8 cellular contexts compared by ENCODE assay signal in the genomic region with DNA sequence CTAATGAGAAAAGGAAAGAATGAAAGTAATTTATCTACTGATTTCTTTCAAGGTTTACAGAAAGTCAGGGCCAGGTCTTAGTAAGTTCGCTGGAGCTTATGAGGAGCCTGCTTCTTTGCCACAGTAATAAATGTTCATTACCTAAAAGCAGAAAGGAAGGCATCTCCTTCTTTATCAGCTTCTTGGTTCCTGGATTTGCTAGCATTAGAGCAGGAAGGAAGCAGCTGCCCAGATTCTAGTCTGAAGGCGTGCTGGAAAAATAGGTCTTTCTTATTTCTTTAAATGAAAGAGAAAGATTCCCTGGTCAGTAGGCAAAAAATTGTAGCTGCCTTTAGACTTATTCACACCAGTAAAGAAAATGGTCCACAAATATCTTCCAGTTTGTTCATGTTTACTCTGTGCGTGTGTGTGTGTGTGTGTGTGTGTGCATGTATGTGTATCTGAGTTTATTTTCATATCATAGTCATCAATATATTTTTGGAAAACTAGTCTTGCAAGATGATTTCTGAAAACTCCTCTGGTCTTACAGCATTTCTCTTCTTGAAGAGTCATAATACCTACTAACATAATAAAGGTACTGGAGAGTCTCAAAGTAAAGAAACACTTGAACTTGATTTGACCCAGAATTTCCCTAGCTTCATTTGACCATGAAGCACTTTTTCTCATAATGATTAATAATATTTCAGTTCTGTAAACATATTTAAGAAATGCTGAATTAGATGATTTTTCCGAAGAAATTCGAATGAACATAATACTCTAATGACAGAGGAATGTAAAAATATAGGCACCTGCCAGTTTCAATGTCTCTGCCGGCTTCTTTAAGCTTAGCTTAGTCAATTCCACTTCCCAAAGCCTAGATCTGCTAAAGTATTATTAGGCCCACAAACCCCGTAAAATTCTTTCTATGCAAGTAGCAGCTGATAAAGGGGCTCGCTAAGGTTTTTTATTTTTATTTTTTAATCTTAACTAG.
DNase-seq lines count a peak whose midpoint lies in the region; ATAC-seq, FAIRE-seq and TF ChIP-seq lines count a peak whose summit lies in the region.

No MANE protein-coding gene starts in this region.

- H3K36me3 Mint-ChIP-seq in astrocyte (ENCODE audit: low read depth, unreplicated experiment): no peaks in the 10 kb centered on the region

- no peak overlapping the region for H3K27ac Mint-ChIP-seq in astrocyte (ENCODE audit: unreplicated experiment)

- H3K4me1 ChIP-seq in astrocyte (ENCODE audit: insufficient read depth, low read length): peaks cover 50% of the 10 kb centered on the region

- H3K27me3 ChIP-seq in astrocyte (ENCODE audit: insufficient read depth, low read length): no peaks in the 10 kb centered on the region

- ATAC-seq in HG02885 (IDR thresholded peaks at IDR 0.05; ENCODE audit: poor library complexity, unreplicated experiment): peak; percentile 63
- ATAC-seq in stimulated activated naive CD8-positive, alpha-beta T cell treated with anti-CD3 and anti-CD28 coated beads, Interleukin-15, Interleukin-2, amounts not matched to agents 100 U/mL and 50 U/mL, for 24 hours: no peak
- ATAC-seq in HG02588 (IDR thresholded peaks at IDR 0.05; ENCODE audit: unreplicated experiment): no peak

- H3K4me1 Mint-ChIP-seq in astrocyte (ENCODE audit: low read depth, unreplicated experiment): peaks cover 10% of the 10 kb centered on the region

- no peaks in the 10 kb centered on the region for H3K79me2 ChIP-seq in astrocyte (ENCODE audit: insufficient read depth, low read length)

- H3K9me3 ChIP-seq in astrocyte (ENCODE audit: insufficient read depth, low read depth, low read length): no peaks in the 10 kb centered on the region

- H3K36me3 ChIP-seq in astrocyte (ENCODE audit: insufficient read depth, low read length): no peaks in the 10 kb centered on the region

- H2AFZ ChIP-seq in astrocyte (ENCODE audit: low read depth, low read length): peak overlapping the region; percentile 6

- H3K4me3 ChIP-seq in astrocyte (ENCODE audit: insufficient read depth, low read depth, low read length): peak overlapping the region; percentile 32

- peak overlapping the region; percentile 55 for H3K4me2 ChIP-seq in astrocyte (ENCODE audit: low read length)

- H3K27ac ChIP-seq in astrocyte (ENCODE audit: low read depth, low read length): peak overlapping the region; percentile 87

- no peak for TF ChIP-seq CTCF in astrocyte (IDR thresholded peaks at IDR 0.05; ENCODE audit: insufficient read depth, low read depth, low read length)

- no peaks in the 10 kb centered on the region for H4K20me1 ChIP-seq in astrocyte (ENCODE audit: insufficient read depth, low read length)

- peak; percentile 65 for FAIRE-seq in GM18507 (lab: Jason Lieb, UNC)
- no peak for FAIRE-seq in astrocyte (lab: Jason Lieb, UNC)

- H3K9ac ChIP-seq in astrocyte (ENCODE audit: low read length): peak overlapping the region; percentile 67

- H3K27me3 Mint-ChIP-seq in astrocyte (ENCODE audit: low read depth, unreplicated experiment): no peaks in the 10 kb centered on the region

- DNase-seq in GM18507 (ENCODE audit: extremely low spot score, insufficient read length, low read depth): no peak
- DNase-seq in astrocyte (ENCODE audit: low read depth): peak; percentile 60
- DNase-seq in renal cortical epithelial cell (ENCODE audit: low read depth): peak; percentile 74
- DNase-seq in GF-D8 (lab: John Stamatoyannopoulos, UW): no peak
- DNase-seq in stimulated activated naive CD8-positive, alpha-beta T cell treated with anti-CD3 and anti-CD28 coated beads, Interleukin-15, Interleukin-2, amounts not matched to agents 100 U/mL and 50 U/mL, for 24 hours: no peak
- no peak for DNase-seq in NCI-H2107 (lab: John Stamatoyannopoulos, UW)

- no peaks in the 10 kb centered on the region for H3K9me3 Mint-ChIP-seq in astrocyte (ENCODE audit: unreplicated experiment)

- H3K4me3 Mint-ChIP-seq in astrocyte (ENCODE audit: unreplicated experiment): no peak overlapping the region

Comparison
In these comparisons a context has a peak if more than half of its experiments do, and no peak if none do; other contexts are left out.
1. DNase-seq: peak in astrocyte (single experiment) and renal cortical epithelial cell (single experiment); none in GM18507 (single experiment), GF-D8 (single experiment), stimulated activated naive CD8-positive, alpha-beta T cell treated with anti-CD3 and anti-CD28 coated beads, Interleukin-15, Interleukin-2, amounts not matched to agents 100 U/mL and 50 U/mL, for 24 hours (single experiment) and NCI-H2107 (single experiment).